ENCODE assay signal across 25 cellular contexts in genomic region chr22:38716827-38717226, GRCh38. TPM values are rescaled to one million over a fixed set of nuclear protein-coding genes. Genes with fewer than 3 reads are reported as not detected.
A peak's percentile ranks its signal among the peaks of the same experiment; 100 is the strongest.
DNase-seq lines count a peak whose midpoint lies in the region; TF ChIP-seq lines count a peak whose summit lies in the region.
"Had no signal": no experiment of that assay in that cellular context is flagged by ENCODE, and none has a peak within 500 bp of the region (broad histone marks: within the 10 kb centered on the region; RNA-seq: fewer than 3 reads in every experiment).

No MANE protein-coding gene starts in this region.

- TF ChIP-seq CTCF in HFFc6 (IDR thresholded peaks at IDR 0.05): no peak
- TF ChIP-seq CTCF in brain (conservative IDR thresholded peaks at IDR 0.05): no peak
- no peak for TF ChIP-seq CTCF in nephron progenitor cell (IDR thresholded peaks at IDR 0.05)
- TF ChIP-seq CTCF in hepatocyte (IDR thresholded peaks at IDR 0.05; ENCODE audit: poor library complexity): no peak

- H3K4me3 Mint-ChIP-seq in T-helper 2 cell treated with Interferon-gamma antibody and Interleukin-4, amounts not matched to agents 5 μg/mL and 100 μg/mL, for 36 hours: no peak overlapping the region
- H3K4me3 Mint-ChIP-seq in HFFc6 (no peak overlapping the region), brain (no peak overlapping the region), nephron progenitor cell (no peak overlapping the region)
- H3K4me3 Mint-ChIP-seq: immature natural killer cell had no signal

- peaks cover 4% of the 10 kb centered on the region for H3K4me1 ChIP-seq in hepatocyte (ENCODE audit: insufficient read depth)

- H3K36me3 Mint-ChIP-seq in T-helper 2 cell treated with Interferon-gamma antibody and Interleukin-4, amounts not matched to agents 5 μg/mL and 100 μg/mL, for 36 hours (ENCODE audit: low read depth): peaks cover 27% of the 10 kb centered on the region
- H3K36me3 Mint-ChIP-seq in HFFc6 (ENCODE audit: low read depth): peaks cover 24% of the 10 kb centered on the region
- peaks cover 39% of the 10 kb centered on the region for H3K36me3 Mint-ChIP-seq in brain
- peaks cover 31% of the 10 kb centered on the region for H3K36me3 Mint-ChIP-seq in nephron progenitor cell (ENCODE audit: low read depth)

- H3K79me2 ChIP-seq in hepatocyte: peaks cover 56% of the 10 kb centered on the region

- peaks cover 45% of the 10 kb centered on the region for H4K20me1 ChIP-seq in hepatocyte (ENCODE audit: insufficient read depth, poor library complexity, severe bottlenecking)

- no peak overlapping the region for H3K4me3 ChIP-seq in hepatocyte
- H3K4me3 ChIP-seq: dorsolateral prefrontal cortex, left ventricle myocardium inferior, upper lobe of left lung had no signal

- peak overlapping the region; percentile 21 for H3K27ac Mint-ChIP-seq in T-helper 2 cell treated with Interferon-gamma antibody and Interleukin-4, amounts not matched to agents 5 μg/mL and 100 μg/mL, for 36 hours
- H3K27ac Mint-ChIP-seq in HFFc6: peak overlapping the region; percentile 76
- H3K27ac Mint-ChIP-seq in brain: peak overlapping the region in 4 of 5 experiments; percentile 30 to 94 (median 79)
- H3K27ac Mint-ChIP-seq in nephron progenitor cell: peak overlapping the region; percentile 96

- no peaks in the 10 kb centered on the region for H3K9me2 ChIP-seq in hepatocyte (replicated peaks; ENCODE audit: insufficient read depth)

- H3K9me3 ChIP-seq in hepatocyte (ENCODE audit: low read depth): no peaks in the 10 kb centered on the region
- H3K9me3 ChIP-seq: left ventricle myocardium inferior, upper lobe of left lung had no signal

- no peak overlapping the region for H3K27ac ChIP-seq in hepatocyte
- H3K27ac ChIP-seq: foreskin keratinocyte, KMS-11, left ventricle myocardium inferior had no signal

- DNase-seq in T-helper 2 cell treated with Interferon-gamma antibody and Interleukin-4, amounts not matched to agents 5 μg/mL and 100 μg/mL, for 36 hours (ENCODE audit: low spot score): no peak
- DNase-seq in T-helper 2 cell (no peak), HFFc6 (no peak), nephron progenitor cell (no peak), kidney tubule cell (ENCODE audit: low spot score) (no peak), hepatocyte (ENCODE audit: low spot score) (no peak)
- no peak for DNase-seq in stimulated activated naive CD4-positive, alpha-beta T cell (lab: John Stamatoyannopoulos, UW)
- DNase-seq: activated CD4-positive, alpha-beta T cell treated with anti-CD3 and anti-CD28 coated beads for 48 hours; activated naive CD4-positive, alpha-beta T cell treated with Interleukin-2 at 50 U/mL for 16 hours; AML-193; anterior cingulate cortex; central memory CD4-positive, alpha-beta T cell; DMS79; dorsolateral prefrontal cortex; foreskin keratinocyte; immature natural killer cell; left ventricle myocardium inferior; NCI-H1092 treated with DMSO at 0.1 percent for 48 hours; NCI-H2029 treated with DMSO at 0.1 percent for 48 hours; NCI-H345; NCI-H82; SW 1271; upper lobe of left lung had no signal

- H3K36me3 ChIP-seq in hepatocyte (replicated peaks; ENCODE audit: insufficient read depth, low read depth): no peaks in the 10 kb centered on the region

- no peaks in the 10 kb centered on the region for H3K9me3 Mint-ChIP-seq in T-helper 2 cell treated with Interferon-gamma antibody and Interleukin-4, amounts not matched to agents 5 μg/mL and 100 μg/mL, for 36 hours
- H3K9me3 Mint-ChIP-seq in HFFc6 (no peaks in the 10 kb centered on the region), brain (no peaks in the 10 kb centered on the region), nephron progenitor cell (no peaks in the 10 kb centered on the region)
- H3K9me3 Mint-ChIP-seq: immature natural killer cell had no signal

- no peaks in the 10 kb centered on the region for H3K27me3 Mint-ChIP-seq in T-helper 2 cell treated with Interferon-gamma antibody and Interleukin-4, amounts not matched to agents 5 μg/mL and 100 μg/mL, for 36 hours (ENCODE audit: low read depth)
- H3K27me3 Mint-ChIP-seq in HFFc6 (ENCODE audit: insufficient read depth): no peaks in the 10 kb centered on the region; the same call in none of the 2 replicates
- peaks cover 5% of the 10 kb centered on the region for H3K27me3 Mint-ChIP-seq in brain
- H3K27me3 Mint-ChIP-seq in nephron progenitor cell (ENCODE audit: low read depth, poor library complexity): peaks cover 4% of the 10 kb centered on the region

- H3K4me2 ChIP-seq in hepatocyte: no peak overlapping the region
- H3K4me2 ChIP-seq: KMS-11 had no signal

- peaks cover 21% of the 10 kb centered on the region for H3K4me1 Mint-ChIP-seq in T-helper 2 cell treated with Interferon-gamma antibody and Interleukin-4, amounts not matched to agents 5 μg/mL and 100 μg/mL, for 36 hours (ENCODE audit: low read depth)
- H3K4me1 Mint-ChIP-seq in HFFc6 (ENCODE audit: low read depth) (peaks cover 48% of the 10 kb centered on the region), brain (peaks cover 60% of the 10 kb centered on the region), nephron progenitor cell (peaks cover 57% of the 10 kb centered on the region)

- WGBS in hepatocyte (ENCODE audit: low lambda C conversion rate, missing lambda C conversion rate): 95% methylated on average over 9 of the region's 9 CpGs

- no peaks in the 10 kb centered on the region for H3K27me3 ChIP-seq in hepatocyte
- H3K27me3 ChIP-seq: dorsolateral prefrontal cortex, foreskin keratinocyte, upper lobe of left lung had no signal

- no peak overlapping the region for H2AFZ ChIP-seq in hepatocyte

RNA-seq across cellular contexts. Expression of gene GTPBP1, which starts 11.1 kb away (rescaled TPM):
- total RNA-seq in HFFc6 (2021; fragmentation: NEBNext Ultra II Directional; extraction: Animal tissue kit (Norgen Biotek cat#: 25700)): 10 to 100 TPM; 32.1 to 40.8 (median 38.4) TPM
- polyA plus RNA-seq in brain (ENCODE audit: insufficient read depth, low read depth, low replicate concordance) (80.4 TPM), hepatocyte (28.6 and 30.8 TPM in 2 replicates)
- total RNA-seq in hepatocyte: 26.0 and 36.8 TPM in 2 replicates

RNA-seq across cellular contexts. Expression of gene JOSD1, which starts 16.1 kb away (rescaled TPM):
- total RNA-seq in HFFc6 (2021; fragmentation: NEBNext Ultra II Directional; extraction: Animal tissue kit (Norgen Biotek cat#: 25700)): 10 to 100 TPM; 37.8 to 44.6 (median 41.0) TPM
- polyA plus RNA-seq in brain (ENCODE audit: insufficient read depth, low read depth, low replicate concordance): 45.7 TPM
- total RNA-seq in hepatocyte: 76.0 and 104 TPM in 2 replicates
- polyA plus RNA-seq in hepatocyte: 15.8 and 18.6 TPM in 2 replicates

RNA-seq across cellular contexts. Expression of gene TOMM22, which starts 35.1 kb away (rescaled TPM):
- total RNA-seq in HFFc6 (2021; fragmentation: NEBNext Ultra II Directional; extraction: Animal tissue kit (Norgen Biotek cat#: 25700)): 100 to 1,000 TPM; 121 to 141 (median 132) TPM
- polyA plus RNA-seq in brain (ENCODE audit: insufficient read depth, low read depth, low replicate concordance) (72.7 TPM), hepatocyte (70.6 and 80.3 TPM in 2 replicates)
- total RNA-seq in hepatocyte: 57.7 and 76.3 TPM in 2 replicates

RNA-seq across cellular contexts. Expression of gene SUN2, which starts 39.0 kb away (rescaled TPM):
- total RNA-seq in HFFc6 (2021; fragmentation: NEBNext Ultra II Directional; extraction: Animal tissue kit (Norgen Biotek cat#: 25700)): 100 to 1,000 TPM in 3 of 6 experiments, 10 to 100 TPM in 3; 90.4 to 104 (median 100.0) TPM
- 251 TPM for polyA plus RNA-seq in brain (ENCODE audit: insufficient read depth, low read depth, low replicate concordance)
- total RNA-seq in hepatocyte: 52.4 and 56.1 TPM in 2 replicates
- 55.9 and 70.8 TPM in 2 replicates for polyA plus RNA-seq in hepatocyte

Comparison
In these comparisons a context has a peak if more than half of its experiments do, and no peak if none do; other contexts are left out.
1. H3K27ac Mint-ChIP-seq: peak in every context shown above with its lines; median percentile 96 in nephron progenitor cell; 79 in brain; 76 in HFFc6; 21 in T-helper 2 cell treated with Interferon-gamma antibody and Interleukin-4, amounts not matched to agents 5 μg/mL and 100 μg/mL, for 36 hours.